Comparison of ENCODE assay signal across 21 cellular contexts in the genomic region with DNA sequence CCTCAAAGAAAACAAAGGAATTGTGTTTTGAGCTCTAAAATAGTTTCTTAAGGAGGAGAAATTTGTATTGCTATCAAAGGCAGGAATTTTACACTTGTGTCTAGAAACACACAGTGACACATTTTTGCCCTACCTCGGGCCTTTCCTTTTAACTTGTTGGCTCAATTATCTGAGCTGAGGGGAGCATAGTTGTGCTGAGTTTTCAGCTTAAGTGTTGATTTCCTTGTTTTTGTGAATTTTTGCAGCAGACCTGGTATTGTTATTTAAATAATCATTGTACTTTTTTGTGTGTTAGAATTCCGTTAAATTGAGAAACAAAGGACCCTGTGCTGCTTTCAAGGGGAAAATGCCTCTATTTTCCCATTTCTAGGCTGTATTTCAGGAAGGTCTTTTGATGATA.
DNase-seq lines count a peak whose midpoint lies in the region; ATAC-seq, FAIRE-seq and TF ChIP-seq lines count a peak whose summit lies in the region.
"Had no signal": no experiment of that assay in that cellular context is flagged by ENCODE, and none has a peak within 500 bp of the region (broad histone marks: within the 10 kb centered on the region; RNA-seq: fewer than 3 reads in every experiment).

No MANE protein-coding gene starts in this region.

- H4K8ac ChIP-seq in H1 (ENCODE audit: extremely low read depth, insufficient read depth, low read length), result no peak overlapping the region

- no peak overlapping the region for H3K14ac ChIP-seq in H1 (ENCODE audit: insufficient read length)

- H2BK5ac ChIP-seq in H1 (ENCODE audit: low read depth, low read length), result peak overlapping the region; percentile 67; the same call in 1 of the 2 replicates

- TF ChIP-seq RAD21 in H1 (IDR thresholded peaks at IDR 0.05 in 1 of 2, conservative IDR thresholded peaks at IDR 0.05 in 1 of 2; ENCODE audit: low read depth in 2 of 2, low read length in 2 of 2), result no peak

- CTCF ChIA-PET in H1 (lab: Charles Lee; ENCODE audit: partially characterized antibody), result no interaction called here

- H4K20me1 ChIP-seq in H1 (replicated peaks in 1 of 2; ENCODE audit: control insufficient read depth in 1 of 2, insufficient read depth in 2 of 2, low read length in 2 of 2), result no peaks in the 10 kb centered on the region

- no peak overlapping the region for H3K23ac ChIP-seq in H1 (ENCODE audit: insufficient read length)

- H3K36me3 ChIP-seq in HUES48 (ENCODE audit: control insufficient read depth, insufficient read depth, low read length), result no peaks in the 10 kb centered on the region
- H3K36me3 ChIP-seq in KOPT-K1 (ENCODE audit: insufficient read depth, low read length), result no peaks in the 10 kb centered on the region
- no peaks in the 10 kb centered on the region for H3K36me3 ChIP-seq in H1 (ENCODE audit: control insufficient read depth in 2 of 4, insufficient read depth in 4 of 4, low read length in 3 of 4)
- no peaks in the 10 kb centered on the region for H3K36me3 ChIP-seq in prostate gland

- no peak overlapping the region for H4K91ac ChIP-seq in H1 (replicated peaks; ENCODE audit: insufficient read length, low read length)

- H2AK5ac ChIP-seq in H1 (ENCODE audit: low read depth, low read length), result no peak overlapping the region

- H3K27ac ChIP-seq in HUES48 (ENCODE audit: low read depth, low read length) (peak overlapping the region; percentile 72), KOPT-K1 (ENCODE audit: low read depth, low read length, poor library complexity, severe bottlenecking) (peak overlapping the region; percentile 99), H1 (ENCODE audit: low read depth, low read length) (no peak overlapping the region), prostate gland (no peak overlapping the region)
- H3K27ac ChIP-seq: C4-2B had no signal

- no peaks in the 10 kb centered on the region for H3K27me3 ChIP-seq in HUES48 (ENCODE audit: control insufficient read depth, insufficient read depth, low read length)
- no peaks in the 10 kb centered on the region for H3K27me3 ChIP-seq in H1 (replicated peaks in 1 of 4; ENCODE audit: control insufficient read depth in 3 of 4, extremely low read depth in 1 of 4, insufficient read depth in 3 of 4, low read length in 3 of 4)
- H3K27me3 ChIP-seq in prostate gland (replicated peaks; ENCODE audit: insufficient read depth), result no peaks in the 10 kb centered on the region

- H3K9ac ChIP-seq in HUES48 (ENCODE audit: low read depth, low read length) (peak overlapping the region; percentile 2; the same call in 1 of the 2 replicates), H1 (replicated peaks in 1 of 4; ENCODE audit: extremely low read depth in 1 of 4, low read depth in 3 of 4, low read length in 3 of 4) (no peak overlapping the region)

- H3K18ac ChIP-seq in H1 (ENCODE audit: extremely low read depth, low read length), result no peak overlapping the region

- H3K4me1 ChIP-seq in HUES48 (ENCODE audit: control insufficient read depth, insufficient read depth, low read length) (peaks cover 51% of the 10 kb centered on the region), H1 (replicated peaks in 1 of 4; ENCODE audit: control insufficient read depth in 3 of 4, insufficient read depth in 4 of 4, low read length in 3 of 4) (peaks cover 0 to 7% (median 4%) of the 10 kb centered on the region in 4 experiments; a peak in 4 of 7 replicates), prostate gland (replicated peaks) (no peaks in the 10 kb centered on the region)

- ATAC-seq in GM19324 (IDR thresholded peaks at IDR 0.05; ENCODE audit: low FRiP score, unreplicated experiment), result no peak
- ATAC-seq: HepG2 had no signal

- no peaks in the 10 kb centered on the region for H3K79me1 ChIP-seq in H1 (ENCODE audit: low read depth, low read length)

- in situ Hi-C loops in ACHN (cut with HindIII; ENCODE audit: low pct_ligation_motif_present, low pct_unique_long_range_greater_than_20kb, low sequenced_read_pairs), result no loop called here

- no peak overlapping the region for H4K5ac ChIP-seq in H1 (ENCODE audit: insufficient read length, low read depth, low read length)

- H3K4me2 ChIP-seq in H1 (ENCODE audit: insufficient read depth in 1 of 2, low read depth in 2 of 2, low read length in 2 of 2), result no peak overlapping the region

- H2BK20ac ChIP-seq in H1 (ENCODE audit: low read length), result peak overlapping the region; percentile 98; the same call in 1 of the 2 replicates

- TF ChIP-seq POLR2A in H1 (IDR thresholded peaks at IDR 0.05; ENCODE audit: control extremely low read depth in 1 of 2, low read depth in 2 of 2, low read length in 2 of 2) (no peak), prostate gland (IDR thresholded peaks at IDR 0.05) (no peak)

- no peak overlapping the region for H2AFZ ChIP-seq in H1 (ENCODE audit: low read length)

- no peak overlapping the region for H3K56ac ChIP-seq in H1 (replicated peaks; ENCODE audit: insufficient read length, low read depth, low read length)

- no peaks in the 10 kb centered on the region for H3K9me3 ChIP-seq in HUES48 (ENCODE audit: control insufficient read depth, insufficient read depth, low read length)
- no peaks in the 10 kb centered on the region for H3K9me3 ChIP-seq in KOPT-K1 (ENCODE audit: insufficient read depth, low read length, poor library complexity, severe bottlenecking)
- H3K9me3 ChIP-seq in H1 (ENCODE audit: insufficient read depth in 2 of 2, low read depth in 1 of 2, low read length in 1 of 2), result no peaks in the 10 kb centered on the region
- H3K9me3 ChIP-seq in prostate gland, result no peaks in the 10 kb centered on the region
- H3K9me3 ChIP-seq: Caco-2 had no signal

- no peak overlapping the region for H2BK12ac ChIP-seq in H1 (ENCODE audit: low read depth, low read length)

- H3K4me3 ChIP-seq in HUES48 (ENCODE audit: low read depth, low read length), result no peak overlapping the region
- H3K4me3 ChIP-seq in H1 (ENCODE audit: extremely low read depth in 1 of 4, insufficient read depth in 2 of 4, low read depth in 3 of 4, low read length in 4 of 4), result no peak overlapping the region
- no peak overlapping the region for H3K4me3 ChIP-seq in prostate gland

- FAIRE-seq in H1 (lab: Jason Lieb, UNC), result peak; percentile 19
- FAIRE-seq: A204.1, D721Med, GM12892, GM18507, HepG2 had no signal

- 33% methylated on average over 2 of the region's 2 CpGs; no CpG with 5 or more reads in 1 of the 2 experiments for WGBS in H1 (ENCODE audit: extremely low coverage in 1 of 2, insufficient coverage in 1 of 2, insufficient read length in 1 of 2, insufficient replicate concordance in 2 of 2, low coverage in 1 of 2, low lambda C conversion rate in 2 of 2, missing lambda C conversion rate in 1 of 2), 2 experiments
- WGBS in prostate gland, result 79% methylated on average over 2 of the region's 2 CpGs

- no peak for TF ChIP-seq EP300 in H1 (IDR thresholded peaks at IDR 0.05; ENCODE audit: borderline replicate concordance in 1 of 2, low read depth in 2 of 2, low read length in 2 of 2)

- no peak overlapping the region for H2BK120ac ChIP-seq in H1 (replicated peaks; ENCODE audit: low read depth, low read length)

- no peak overlapping the region for H2BK15ac ChIP-seq in H1 (ENCODE audit: low read length)

- POLR2A ChIA-PET in H1 (lab: Charles Lee; ENCODE audit: partially characterized antibody), result interaction anchor here (1.5 to 2.6 kb wide), 2 partner anchors 11 to 13 kb away, joined by 3 to 14 read pairs; no protein-coding TSS in a partner anchor

- no peak for DNase-seq in H1 (ENCODE audit: low read depth in 1 of 2, low spot score in 2 of 2)
- peak; percentile 11 for DNase-seq in iPS-NIHi11 (ENCODE audit: low spot score)
- DNase-seq in prostate gland (ENCODE audit: low spot score), result no peak
- DNase-seq in ACHN, result no peak
- no peak for DNase-seq in mesenteric fat pad (ENCODE audit: low spot score)
- DNase-seq: AML-193; CD4-positive, alpha-beta T cell; DMS79; GDM1; HCEC 1CT; KBM-7 had no signal

- TF ChIP-seq CTCF in H1 (IDR thresholded peaks at IDR 0.05; ENCODE audit: control extremely low read depth in 1 of 3, insufficient read depth in 1 of 3, low read depth in 1 of 3, low read length in 3 of 3) (no peak), prostate gland (IDR thresholded peaks at IDR 0.05) (no peak)

- H3K4ac ChIP-seq in H1 (replicated peaks; ENCODE audit: insufficient read length, low read depth, low read length), result no peak overlapping the region

- no peaks in the 10 kb centered on the region for H3K23me2 ChIP-seq in H1 (ENCODE audit: low read depth, low read length)

- intact Hi-C loops in prostate gland (cut with DNase I), result no loop called here

- H3K79me2 ChIP-seq in H1 (ENCODE audit: control insufficient read depth in 1 of 2, insufficient read depth in 2 of 2, low read length in 2 of 2), result no peaks in the 10 kb centered on the region

TF ChIP-seq in H1, 55 proteins besides CTCF, POLR2A, EP300 and RAD21 (continues in another document):
- TF ChIP-seq KDM5A (IDR thresholded peaks at IDR 0.05; ENCODE audit: low read length) (no peak), CHD1 (IDR thresholded peaks at IDR 0.05; ENCODE audit: low read depth, low read length) (no peak)
- TF ChIP-seq, protein P1, sequence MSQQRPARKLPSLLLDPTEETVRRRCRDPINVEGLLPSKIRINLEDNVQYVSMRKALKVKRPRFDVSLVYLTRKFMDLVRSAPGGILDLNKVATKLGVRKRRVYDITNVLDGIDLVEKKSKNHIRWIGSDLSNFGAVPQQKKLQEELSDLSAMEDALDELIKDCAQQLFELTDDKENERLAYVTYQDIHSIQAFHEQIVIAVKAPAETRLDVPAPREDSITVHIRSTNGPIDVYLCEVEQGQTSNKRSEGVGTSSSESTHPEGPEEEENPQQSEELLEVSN (IDR thresholded peaks at IDR 0.05), result no peak

Comparison
In these comparisons a context has a peak if more than half of its experiments do, and no peak if none do; other contexts are left out.
1. H3K27ac ChIP-seq: peak in HUES48 (single experiment) and KOPT-K1 (single experiment); none in H1 (single experiment) and prostate gland (0 of 2).